In genomic region chr18:36770315-36770946, GRCh38 we compare ENCODE assay signal across 15 cellular contexts. TPM values are rescaled to one million over a fixed set of nuclear protein-coding genes. Genes with fewer than 3 reads are reported as not detected.
A peak's percentile ranks its signal among the peaks of the same experiment; 100 is the strongest.
DNase-seq lines count a peak whose midpoint lies in the region; ATAC-seq and TF ChIP-seq lines count a peak whose summit lies in the region.
"Had no signal": no experiment of that assay in that cellular context is flagged by ENCODE, and none has a peak within 500 bp of the region (broad histone marks: within the 10 kb centered on the region; RNA-seq: fewer than 3 reads in every experiment).

No MANE protein-coding gene starts in this region.

- no peaks in the 10 kb centered on the region for H3K27me3 Mint-ChIP-seq in HFFc6 (ENCODE audit: insufficient read depth)

- H3K4me3 Mint-ChIP-seq in HFFc6, result no peak overlapping the region

- H3K4me1 Mint-ChIP-seq in HFFc6 (ENCODE audit: low read depth), result peaks cover 66% of the 10 kb centered on the region

- ATAC-seq in sciatic nerve, result peak; percentile 55
- ATAC-seq in GM18907 (IDR thresholded peaks at IDR 0.05; ENCODE audit: unreplicated experiment), result no peak
- ATAC-seq: Right ventricle myocardium inferior had no signal

- H3K27ac Mint-ChIP-seq in HFFc6, result peak overlapping the region; percentile 45

- no peak for TF ChIP-seq CTCF in HFFc6 (IDR thresholded peaks at IDR 0.05)

- intact Hi-C loops in sciatic nerve (cut with DNase I), result no loop called here

- DNase-seq in AG20443 (ENCODE audit: low spot score) (peak; percentile 72), HFFc6 (no peak), fibroblast of peridontal ligament (ENCODE audit: extremely low read depth) (peak; percentile 54), sciatic nerve (ENCODE audit: low spot score) (no peak), SIG-M5 (lab: John Stamatoyannopoulos, UW) (no peak), NCI-H526 (lab: John Stamatoyannopoulos, UW) (no peak)
- DNase-seq: C1 segment of cervical spinal cord; CD8-positive, alpha-beta memory T cell; NCI-H1048; NCI-H1436; NCI-H2029; NCI-H2171; SW 1271 had no signal

- no peaks in the 10 kb centered on the region for H3K9me3 Mint-ChIP-seq in HFFc6
- H3K9me3 Mint-ChIP-seq: CD8-positive, alpha-beta memory T cell had no signal

- peaks cover 40% of the 10 kb centered on the region; the same call in 1 of the 2 replicates for H3K36me3 Mint-ChIP-seq in HFFc6 (ENCODE audit: low read depth)

RNA-seq across cellular contexts. Expression of gene TPGS2, which starts 58.4 kb away (rescaled TPM):
- total RNA-seq in HFFc6 (2021; fragmentation: NEBNext Ultra II Directional; extraction: Animal tissue kit (Norgen Biotek cat#: 25700)), result 100 to 1,000 TPM; 132 to 194 (median 155) TPM
- total RNA-seq in sciatic nerve, result 56.4 TPM

RNA-seq across cellular contexts. Expression of gene KIAA1328, which starts 58.5 kb away (rescaled TPM):
- 1 to 10 TPM; 2.7 to 3.3 (median 3.0) TPM for total RNA-seq in HFFc6 (2021; fragmentation: NEBNext Ultra II Directional; extraction: Animal tissue kit (Norgen Biotek cat#: 25700))
- total RNA-seq in sciatic nerve, result 22.1 TPM

Comparison
In these comparisons a context has a peak if more than half of its experiments do, and no peak if none do; other contexts are left out.
1. DNase-seq: peak in AG20443 (single experiment) and fibroblast of peridontal ligament (single experiment); none in HFFc6 (single experiment), sciatic nerve (single experiment), SIG-M5 (single experiment) and NCI-H526 (0 of 2).